In genomic region chr2:84906900-84907714, GRCh38 we compare ENCODE assay signal across 1 cellular context.
TF ChIP-seq lines count a peak whose summit lies in the region.

No MANE protein-coding gene starts in this region.

TF ChIP-seq in SK-N-SH, 30 proteins besides CTCF, POLR2A, EP300 and RAD21 (continued from another document):
- TF ChIP-seq MAX (IDR thresholded peaks at IDR 0.05; ENCODE audit: low read depth), result no peak
- TF ChIP-seq FOSL2 (IDR thresholded peaks at IDR 0.05; ENCODE audit: borderline replicate concordance, low read depth), result no peak
- no peak for TF ChIP-seq RFX5 (IDR thresholded peaks at IDR 0.05; ENCODE audit: low read length)
- no peak for TF ChIP-seq GATA2 (CRISPR knock-in tag; IDR thresholded peaks at IDR 0.05)
- peak; percentile 71; the same call in 1 of the 2 replicates for TF ChIP-seq SIN3A (IDR thresholded peaks at IDR 0.05; ENCODE audit: borderline replicate concordance, low read depth, low read length)
